In genomic region chr7:48246073-48246472, GRCh38 we compare ENCODE assay signal across 15 cellular contexts.
DNase-seq lines count a peak whose midpoint lies in the region; ATAC-seq lines count a peak whose summit lies in the region.
"Had no signal": no experiment of that assay in that cellular context is flagged by ENCODE, and none has a peak within 500 bp of the region (broad histone marks: within the 10 kb centered on the region; RNA-seq: fewer than 3 reads in every experiment).

No MANE protein-coding gene starts in this region.

- H3K9me3 ChIP-seq in SJCRH30 (replicated peaks): no peaks in the 10 kb centered on the region

- no peak overlapping the region for H3K27ac ChIP-seq in SJCRH30

- H3K9me3 Mint-ChIP-seq in activated T-cell treated with anti-CD3 and anti-CD28 coated beads, Interleukin-2, amount 50 U/mL, for 72 hours: no peaks in the 10 kb centered on the region
- H3K9me3 Mint-ChIP-seq: T-helper 2 cell treated with Interferon-gamma antibody and Interleukin-4, amounts not matched to agents 5 μg/mL and 100 μg/mL, for 36 hours had no signal

- no peak overlapping the region for H3K4me3 Mint-ChIP-seq in activated T-cell treated with anti-CD3 and anti-CD28 coated beads, Interleukin-2, amount 50 U/mL, for 72 hours
- H3K4me3 Mint-ChIP-seq: H9; T-helper 2 cell treated with Interferon-gamma antibody and Interleukin-4, amounts not matched to agents 5 μg/mL and 100 μg/mL, for 36 hours had no signal

- no peak overlapping the region for H3K27ac Mint-ChIP-seq in activated T-cell treated with anti-CD3 and anti-CD28 coated beads, Interleukin-2, amount 50 U/mL, for 72 hours
- H3K27ac Mint-ChIP-seq: H9; T-helper 2 cell treated with Interferon-gamma antibody and Interleukin-4, amounts not matched to agents 5 μg/mL and 100 μg/mL, for 36 hours had no signal

- no peaks in the 10 kb centered on the region; the same call in 1 of the 2 replicates for H3K4me1 ChIP-seq in SJCRH30

- H3K36me3 ChIP-seq in SJCRH30: no peaks in the 10 kb centered on the region

- H3K27me3 ChIP-seq in SJCRH30: peaks cover 8% of the 10 kb centered on the region

- peaks cover 35% of the 10 kb centered on the region for H3K27me3 Mint-ChIP-seq in activated T-cell treated with anti-CD3 and anti-CD28 coated beads, Interleukin-2, amount 50 U/mL, for 72 hours (ENCODE audit: low read depth)

- no peak overlapping the region for H3K4me3 ChIP-seq in SJCRH30
- H3K4me3 ChIP-seq: smooth muscle cell had no signal

- peaks cover 4% of the 10 kb centered on the region for H3K4me1 Mint-ChIP-seq in activated T-cell treated with anti-CD3 and anti-CD28 coated beads, Interleukin-2, amount 50 U/mL, for 72 hours (ENCODE audit: low read depth)

- peak; percentile 76 for ATAC-seq in GM18511 (IDR thresholded peaks at IDR 0.05; ENCODE audit: unreplicated experiment)
- ATAC-seq in GM21737 (IDR thresholded peaks at IDR 0.05; ENCODE audit: unreplicated experiment): peak; percentile 80
- peak; percentile 57 for ATAC-seq in HG03521 (IDR thresholded peaks at IDR 0.05; ENCODE audit: unreplicated experiment)
- no peak for ATAC-seq in activated T-cell treated with anti-CD3 and anti-CD28 coated beads, Interleukin-2, amount 50 U/mL, for 72 hours (replicated peaks in 1 of 2)
- ATAC-seq: left lobe of liver had no signal

- H3K36me3 Mint-ChIP-seq in activated T-cell treated with anti-CD3 and anti-CD28 coated beads, Interleukin-2, amount 50 U/mL, for 72 hours (ENCODE audit: insufficient read depth in 2 of 2): no peaks in the 10 kb centered on the region

- DNase-seq in iris pigment epithelial cell (ENCODE audit: low read depth) (peak; percentile 3), SJCRH30 (no peak), NCI-H524 (lab: John Stamatoyannopoulos, UW) (no peak), activated T-cell treated with anti-CD3 and anti-CD28 coated beads for 4 hours (no peak)
- DNase-seq in activated T-cell treated with anti-CD3 and anti-CD28 coated beads, Interleukin-2, amount 50 U/mL, for 72 hours: no peak
- DNase-seq: activated effector memory CD4-positive, alpha-beta T cell treated with Interleukin-2 at 50 U/mL for 16 hours; Calu3; H9; NCI-H1436 treated with DMSO at 0.1 percent for 48 hours had no signal

Comparison
In these comparisons a context has a peak if more than half of its experiments do, and no peak if none do; other contexts are left out.
1. ATAC-seq: peak in GM18511 (single experiment), GM21737 (single experiment) and HG03521 (single experiment); none in activated T-cell treated with anti-CD3 and anti-CD28 coated beads, Interleukin-2, amount 50 U/mL, for 72 hours (0 of 2).